Comparison of ENCODE assay signal across 19 cellular contexts in genomic region chr11:46642627-46643335, GRCh38. TPM values are rescaled to one million over a fixed set of nuclear protein-coding genes. Genes with fewer than 3 reads are reported as not detected.
A peak's percentile ranks its signal among the peaks of the same experiment; 100 is the strongest.
DNase-seq lines count a peak whose midpoint lies in the region; ATAC-seq and TF ChIP-seq lines count a peak whose summit lies in the region.
"Had no signal": no experiment of that assay in that cellular context is flagged by ENCODE, and none has a peak within 500 bp of the region (broad histone marks: within the 10 kb centered on the region; RNA-seq: fewer than 3 reads in every experiment).

No MANE protein-coding gene starts in this region.

- H3K27ac ChIP-seq in dorsolateral prefrontal cortex: peak overlapping the region in 37 of 59 donors; percentile 6 to 100 (median 73)
- H3K27ac ChIP-seq: A549, C4-2B had no signal

- H3K4me3 ChIP-seq in dorsolateral prefrontal cortex: no peak overlapping the region
- H3K4me3 ChIP-seq: A549, MG63 had no signal

- CTCF ChIA-PET in WTC11 (lab: Charles Lee): interaction anchor here (1.3 kb wide), 1 partner anchor 254 kb away, joined by 3 read pairs; no protein-coding TSS in a partner anchor

- POLR2A ChIA-PET in WTC11 (lab: Charles Lee): no interaction called here

- H3K27me3 ChIP-seq in dorsolateral prefrontal cortex: no peaks in the 10 kb centered on the region
- H3K27me3 ChIP-seq: MG63 had no signal

- no peak for DNase-seq in natural killer cell
- no peak for DNase-seq in natural killer cell treated with Interleukin-12 subunit alpha and Interleukin-12 subunit beta and Interleukin-15 and Interleukin-18, amount 100 ng/mL, for 72 hours (ENCODE audit: low spot score)
- no peak for DNase-seq in WTC11 (ENCODE audit: low spot score)
- DNase-seq in dorsolateral prefrontal cortex: no peak
- no peak for DNase-seq in stimulated activated naive CD4-positive, alpha-beta T cell treated with Interleukin-2 at 50 U/mL for 16 hours (lab: John Stamatoyannopoulos, UW)
- DNase-seq in osteocyte (ENCODE audit: extremely low spot score, unreplicated experiment): no peak
- DNase-seq in activated effector memory CD4-positive, alpha-beta T cell treated with anti-CD3 and anti-CD28 coated beads, Interleukin-2, amount 50 U/mL, for 16 hours: no peak
- DNase-seq: Caco-2, DMS79, GOT3, KG1, MG63, NCI-H1930, NCI-H2171, NCI-H510A treated with DMSO at 0.1 percent for 48 hours, SIG-M5 had no signal

- ATAC-seq in natural killer cell (peak in 2 of 3 donors; percentile 55 to 83), WTC11 (no peak), GM21723 (IDR thresholded peaks at IDR 0.05; ENCODE audit: unreplicated experiment) (no peak)
- ATAC-seq in natural killer cell treated with Interleukin-12 subunit alpha and Interleukin-12 subunit beta and Interleukin-15 and Interleukin-18, amount 100 ng/mL, for 72 hours: no peak
- ATAC-seq: A549 had no signal

- H3K4me3 Mint-ChIP-seq in natural killer cell: peak overlapping the region; percentile 22
- no peak overlapping the region for H3K4me3 Mint-ChIP-seq in natural killer cell treated with Interleukin-12 subunit alpha and Interleukin-12 subunit beta and Interleukin-15 and Interleukin-18, amount 100 ng/mL, for 72 hours
- no peak overlapping the region for H3K4me3 Mint-ChIP-seq in WTC11
- H3K4me3 Mint-ChIP-seq in osteocyte (ENCODE audit: unreplicated experiment): no peak overlapping the region

- peaks cover 0 to 4% of the 10 kb centered on the region in 2 donors for H3K9me3 Mint-ChIP-seq in natural killer cell
- H3K9me3 Mint-ChIP-seq in natural killer cell treated with Interleukin-12 subunit alpha and Interleukin-12 subunit beta and Interleukin-15 and Interleukin-18, amount 100 ng/mL, for 72 hours: no peaks in the 10 kb centered on the region
- peaks cover 12% of the 10 kb centered on the region for H3K9me3 Mint-ChIP-seq in WTC11
- H3K9me3 Mint-ChIP-seq in osteocyte (ENCODE audit: unreplicated experiment): no peaks in the 10 kb centered on the region

- TF ChIP-seq CTCF in natural killer cell (IDR thresholded peaks at IDR 0.05) (no peak), WTC11 (IDR thresholded peaks at IDR 0.05) (no peak), dorsolateral prefrontal cortex (IDR thresholded peaks at IDR 0.05 in 54 of 56, conservative IDR thresholded peaks at IDR 0.05 in 2 of 56; ENCODE audit: low read depth in 1 of 56, partially characterized antibody in 56 of 56) (no peak), osteocyte (IDR thresholded peaks at IDR 0.05) (no peak)

- H3K27me3 Mint-ChIP-seq in natural killer cell (ENCODE audit: low read depth in 2 of 2) (no peaks in the 10 kb centered on the region), WTC11 (ENCODE audit: low read depth) (no peaks in the 10 kb centered on the region), osteocyte (ENCODE audit: unreplicated experiment) (no peaks in the 10 kb centered on the region)
- no peaks in the 10 kb centered on the region for H3K27me3 Mint-ChIP-seq in natural killer cell treated with Interleukin-12 subunit alpha and Interleukin-12 subunit beta and Interleukin-15 and Interleukin-18, amount 100 ng/mL, for 72 hours

- H3K36me3 Mint-ChIP-seq in natural killer cell (peaks cover 6% of the 10 kb centered on the region), WTC11 (peaks cover 33% of the 10 kb centered on the region), osteocyte (ENCODE audit: unreplicated experiment) (peaks cover 28% of the 10 kb centered on the region)
- peaks cover 17% of the 10 kb centered on the region for H3K36me3 Mint-ChIP-seq in natural killer cell treated with Interleukin-12 subunit alpha and Interleukin-12 subunit beta and Interleukin-15 and Interleukin-18, amount 100 ng/mL, for 72 hours

- H3K4me1 Mint-ChIP-seq in natural killer cell (peaks cover 20 to 32% of the 10 kb centered on the region in 2 donors), WTC11 (no peaks in the 10 kb centered on the region), osteocyte (ENCODE audit: unreplicated experiment) (peaks cover under 1% of the 10 kb centered on the region)
- H3K4me1 Mint-ChIP-seq in natural killer cell treated with Interleukin-12 subunit alpha and Interleukin-12 subunit beta and Interleukin-15 and Interleukin-18, amount 100 ng/mL, for 72 hours (ENCODE audit: low read depth in 2 of 2): peaks cover 5 to 20% of the 10 kb centered on the region in 2 donors

- intact Hi-C loops in natural killer cell (cut with micrococcal nuclease) (no loop called here), dorsolateral prefrontal cortex (cut with DNase I) (no loop called here)

- peak overlapping the region; percentile 75 to 79 for H3K27ac Mint-ChIP-seq in natural killer cell
- H3K27ac Mint-ChIP-seq in natural killer cell treated with Interleukin-12 subunit alpha and Interleukin-12 subunit beta and Interleukin-15 and Interleukin-18, amount 100 ng/mL, for 72 hours: peak overlapping the region in 1 of 2 donors; percentile 65
- H3K27ac Mint-ChIP-seq in WTC11: no peak overlapping the region
- H3K27ac Mint-ChIP-seq in osteocyte (ENCODE audit: unreplicated experiment): no peak overlapping the region

TF ChIP-seq in WTC11, 78 proteins besides CTCF, POLR2A, EP300 and RAD21:
- TF ChIP-seq NFYB (CRISPR knock-in tag; conservative IDR thresholded peaks at IDR 0.05; ENCODE audit: low read depth) (0 out of 2 replicates have a peak, but pooled peaks have one; percentile 26), CREM (CRISPR knock-in tag; IDR thresholded peaks at IDR 0.05) (no peak), PREB (CRISPR knock-in tag; IDR thresholded peaks at IDR 0.05; ENCODE audit: borderline replicate concordance) (no peak), TCF7 (CRISPR knock-in tag; IDR thresholded peaks at IDR 0.05; ENCODE audit: low read depth) (no peak)
- TF ChIP-seq, protein P1, sequence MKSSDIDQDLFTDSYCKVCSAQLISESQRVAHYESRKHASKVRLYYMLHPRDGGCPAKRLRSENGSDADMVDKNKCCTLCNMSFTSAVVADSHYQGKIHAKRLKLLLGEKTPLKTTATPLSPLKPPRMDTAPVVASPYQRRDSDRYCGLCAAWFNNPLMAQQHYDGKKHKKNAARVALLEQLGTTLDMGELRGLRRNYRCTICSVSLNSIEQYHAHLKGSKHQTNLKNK (CRISPR knock-in tag; IDR thresholded peaks at IDR 0.05): no peak

RNA-seq across cellular contexts. Expression of gene ATG13, which starts 25.4 kb away (rescaled TPM):
- total RNA-seq in natural killer cell (100 to 1,000 TPM; 125 to 137 (median 132) TPM), WTC11 (2021) (73.4 to 85.4 TPM (median 81.7 TPM) in 3 replicates), dorsolateral prefrontal cortex (100 to 1,000 TPM; 107 to 201 (median 150) TPM), osteocyte (87.2 and 88.6 TPM in 2 replicates)
- 10 to 100 TPM; 93.9 to 96.6 TPM for total RNA-seq in natural killer cell treated with Interleukin-12 subunit alpha and Interleukin-12 subunit beta and Interleukin-15 and Interleukin-18, amount 100 ng/mL, for 72 hours

RNA-seq across cellular contexts. Expression of gene HARBI1, which starts 25.8 kb away (rescaled TPM):
- total RNA-seq in natural killer cell (10 to 100 TPM in 2 of 3 donors, 1 to 10 TPM in 1; 9.9 to 16.8 (median 12.7) TPM), WTC11 (2021) (4.4 to 5.6 TPM (median 5.2 TPM) in 3 replicates), dorsolateral prefrontal cortex (10 to 100 TPM in 23 of 120 experiments, 1 to 10 TPM in 97; 4.5 to 29.2 (median 8.0) TPM), osteocyte (6.1 and 6.7 TPM in 2 replicates)
- total RNA-seq in natural killer cell treated with Interleukin-12 subunit alpha and Interleukin-12 subunit beta and Interleukin-15 and Interleukin-18, amount 100 ng/mL, for 72 hours: 1 to 10 TPM; 6.2 to 6.4 TPM

RNA-seq across cellular contexts. Expression of gene AMBRA1, which starts 49.0 kb away (rescaled TPM):
- total RNA-seq in natural killer cell (10 to 100 TPM; 41.3 to 52.7 (median 46.2) TPM), WTC11 (2021) (29.8 to 35.0 TPM (median 32.2 TPM) in 3 replicates), dorsolateral prefrontal cortex (10 to 100 TPM; 38.0 to 80.2 (median 50.1) TPM), osteocyte (32.1 and 37.7 TPM in 2 replicates)
- 10 to 100 TPM; 50.7 to 72.4 TPM for total RNA-seq in natural killer cell treated with Interleukin-12 subunit alpha and Interleukin-12 subunit beta and Interleukin-15 and Interleukin-18, amount 100 ng/mL, for 72 hours

RNA-seq across cellular contexts. Expression of gene ARHGAP1, which starts 57.6 kb away (rescaled TPM):
- total RNA-seq in natural killer cell (100 to 1,000 TPM in 2 of 3 donors, 10 to 100 TPM in 1; 89.8 to 111 (median 102) TPM), WTC11 (2021) (45.1 to 53.0 TPM (median 45.9 TPM) in 3 replicates), dorsolateral prefrontal cortex (100 to 1,000 TPM in 13 of 120 experiments, 10 to 100 TPM in 107; 52.6 to 143 (median 80.0) TPM), osteocyte (97.2 and 98.1 TPM in 2 replicates)
- total RNA-seq in natural killer cell treated with Interleukin-12 subunit alpha and Interleukin-12 subunit beta and Interleukin-15 and Interleukin-18, amount 100 ng/mL, for 72 hours: 10 to 100 TPM; 66.6 to 68.9 TPM

RNA-seq across cellular contexts. Expression of gene ZNF408, which starts 58.0 kb away (rescaled TPM):
- total RNA-seq in natural killer cell (10 to 100 TPM in 1 of 3 donors, 1 to 10 TPM in 2; 9.1 to 19.0 (median 9.6) TPM), WTC11 (2021) (13.3 to 16.0 TPM (median 15.2 TPM) in 3 replicates), dorsolateral prefrontal cortex (10 to 100 TPM in 20 of 120 experiments, 1 to 10 TPM in 100; 4.8 to 15.1 (median 8.4) TPM), osteocyte (11.2 and 14.5 TPM in 2 replicates)
- 10 to 100 TPM; 14.4 to 15.0 TPM for total RNA-seq in natural killer cell treated with Interleukin-12 subunit alpha and Interleukin-12 subunit beta and Interleukin-15 and Interleukin-18, amount 100 ng/mL, for 72 hours

Comparison
In these comparisons a context has a peak if more than half of its experiments do, and no peak if none do; other contexts are left out.
1. ATAC-seq: peak in natural killer cell (2 of 3); none in natural killer cell treated with Interleukin-12 subunit alpha and Interleukin-12 subunit beta and Interleukin-15 and Interleukin-18, amount 100 ng/mL, for 72 hours (0 of 2), WTC11 (single experiment) and GM21723 (single experiment).
2. H3K27ac Mint-ChIP-seq: peak in natural killer cell (2 of 2); none in WTC11 (single experiment) and osteocyte (single experiment).